8 cellular contexts compared by ENCODE assay signal in genomic region chr17:34998205-34998604, GRCh38. TPM values are rescaled to one million over a fixed set of nuclear protein-coding genes. Genes with fewer than 3 reads are reported as not detected.
A peak's percentile ranks its signal among the peaks of the same experiment; 100 is the strongest.
DNase-seq lines count a peak whose midpoint lies in the region; FAIRE-seq and TF ChIP-seq lines count a peak whose summit lies in the region.

No MANE protein-coding gene starts in this region.

- H3K4me1 ChIP-seq in mammary epithelial cell (ENCODE audit: insufficient read depth, low read length) (no peaks in the 10 kb centered on the region), keratinocyte (ENCODE audit: control insufficient read depth, extremely low read depth, insufficient read depth, low read length) (no peaks in the 10 kb centered on the region)

- CTCF ChIA-PET in mammary epithelial cell (lab: Charles Lee; ENCODE audit: low non-redundant PET) = no interaction called here

- no peaks in the 10 kb centered on the region for H3K9me1 ChIP-seq in keratinocyte (ENCODE audit: control insufficient read depth, extremely low read depth, insufficient read depth, low read length)

- H3K4me3 ChIP-seq in mammary epithelial cell (replicated peaks in 1 of 3; ENCODE audit: insufficient read depth in 1 of 3, low read depth in 2 of 3, low read length in 3 of 3) (no peak overlapping the region), keratinocyte (ENCODE audit: control insufficient read depth in 2 of 3, extremely low read depth in 1 of 3, insufficient read depth in 2 of 3, low read depth in 1 of 3, low read length in 3 of 3) (no peak overlapping the region)

- H3K9me3 ChIP-seq in mammary epithelial cell (replicated peaks; ENCODE audit: insufficient read depth, low read length) (no peaks in the 10 kb centered on the region), keratinocyte (ENCODE audit: control insufficient read depth, low read depth, low read length) (no peaks in the 10 kb centered on the region)

- H3K9ac ChIP-seq in mammary epithelial cell (ENCODE audit: insufficient read depth, low read length) = no peak overlapping the region
- H3K9ac ChIP-seq in keratinocyte (ENCODE audit: control insufficient read depth, extremely low read depth, insufficient read depth, low read length) = no peak overlapping the region

- no TSS peak for BruUV-seq in mammary epithelial cell (replicated peaks; lab: Mats Ljungman, UMichigan)

- FAIRE-seq in keratinocyte (lab: Jason Lieb, UNC) = peak; percentile 9

- WGBS in mammary epithelial cell (ENCODE audit: low coverage, missing lambda C conversion rate) = 59% methylated on average over 4 of the region's 5 CpGs

- H2AFZ ChIP-seq in mammary epithelial cell (ENCODE audit: low read depth, low read length) (no peak overlapping the region), keratinocyte (ENCODE audit: control insufficient read depth, low read length) (no peak overlapping the region)

- H3K27me3 ChIP-seq in mammary epithelial cell (ENCODE audit: insufficient read depth, low read length) (no peaks in the 10 kb centered on the region), keratinocyte (ENCODE audit: control insufficient read depth, extremely low read depth, insufficient read depth, low read length) (no peaks in the 10 kb centered on the region)

- peak; percentile 95 to 98 for TF ChIP-seq CTCF in mammary epithelial cell (conservative IDR thresholded peaks at IDR 0.05 in 1 of 2, IDR thresholded peaks at IDR 0.05 in 1 of 2; ENCODE audit: extremely low read depth in 1 of 2, insufficient read depth in 1 of 2, low read depth in 1 of 2, low read length in 2 of 2)
- TF ChIP-seq CTCF in keratinocyte (optimal IDR thresholded peaks at IDR 0.05 in 1 of 3, IDR thresholded peaks at IDR 0.05 in 1 of 3, conservative IDR thresholded peaks at IDR 0.05 in 1 of 3; ENCODE audit: extremely low read depth in 1 of 3, insufficient read depth in 2 of 3, low read length in 3 of 3) = peak; percentile 83 to 98 (median 94)

- intact Hi-C loops in mammary epithelial cell (cut with micrococcal nuclease) = loop anchor here (1.0 kb wide), 3 partner anchors 91 to 578 kb away; no protein-coding TSS in a partner anchor

- dilution Hi-C loops in mammary epithelial cell (cut with HindIII; ENCODE audit: low sequenced_read_pairs) = no loop called here
- dilution Hi-C loops in keratinocyte (cut with MboI; ENCODE audit: extremely low pct_ligation_motif_present, low sequenced_read_pairs) = no loop called here

- H4K20me1 ChIP-seq in mammary epithelial cell (ENCODE audit: insufficient read depth, low read length) = no peaks in the 10 kb centered on the region
- no peaks in the 10 kb centered on the region for H4K20me1 ChIP-seq in keratinocyte (ENCODE audit: control insufficient read depth, extremely low read depth, insufficient read depth, low read length)

- H3K79me2 ChIP-seq in mammary epithelial cell (ENCODE audit: insufficient read depth, low read length) = no peaks in the 10 kb centered on the region
- no peaks in the 10 kb centered on the region for H3K79me2 ChIP-seq in keratinocyte (ENCODE audit: control insufficient read depth, insufficient read depth, low read length)

- H3K4me2 ChIP-seq in mammary epithelial cell (ENCODE audit: insufficient read depth, low read depth, low read length) = no peak overlapping the region
- H3K4me2 ChIP-seq in keratinocyte (ENCODE audit: control insufficient read depth, extremely low read depth, insufficient read depth, low read depth, low read length) = no peak overlapping the region

- DNase-seq in SHP77 (lab: John Stamatoyannopoulos, UW) (peak; percentile 24 to 44), SHP77 treated with DMSO at 0.1 percent for 48 hours (lab: John Stamatoyannopoulos, UW) (no peak), MV-4-11 (lab: John Stamatoyannopoulos, UW) (peak; percentile 65), mammary epithelial cell (peak; percentile 57), keratinocyte (ENCODE audit: low read depth, low spot score) (no peak), NCI-H1105 treated with DMSO at 0.1 percent for 48 hours (lab: John Stamatoyannopoulos, UW) (no peak)
- peak; percentile 41 to 61 (median 52) for DNase-seq in activated CD4-positive, CD25-positive, alpha-beta regulatory T cell (lab: John Stamatoyannopoulos, UW)
- DNase-seq in stimulated activated CD4-positive, alpha-beta T cell treated with anti-CD3 and anti-CD28 coated beads, Interleukin-1b, Interleukin-23, amount 100 ng/mL, for 1 hour (ENCODE audit: low read depth in 2 of 2) = peak; percentile 58 to 67

- H3K36me3 ChIP-seq in mammary epithelial cell (ENCODE audit: insufficient read depth, low read length) (peaks cover 11% of the 10 kb centered on the region), keratinocyte (ENCODE audit: control insufficient read depth in 2 of 2, extremely low read depth in 1 of 2, insufficient read depth in 2 of 2, low read length in 2 of 2) (peaks cover 36 to 37% of the 10 kb centered on the region in 2 experiments)

- in situ Hi-C loops in mammary epithelial cell (cut with MboI; ENCODE audit: low sequenced_read_pairs in 2 of 2) = loop anchor here (5.0 kb wide), 1 partner anchor 119 kb away; the partner anchor contains the start of gene RAD51D (in 2 of the 2)

- H3K27ac ChIP-seq in mammary epithelial cell (ENCODE audit: insufficient read depth, low read depth, low read length) (no peak overlapping the region), keratinocyte (ENCODE audit: control insufficient read depth, insufficient read depth, low read length) (no peak overlapping the region)

RNA-seq across cellular contexts. Expression of gene LIG3, which starts 17.9 kb away (rescaled TPM):
- 10 to 100 TPM; 26.8 to 42.3 TPM for total RNA-seq in mammary epithelial cell
- polyA plus RNA-seq in mammary epithelial cell (19.2 TPM), keratinocyte (18.0 to 29.3 TPM (median 24.5 TPM) in 3 replicates)
- polyA minus RNA-seq in mammary epithelial cell (83.0 TPM), keratinocyte (25.6 to 50.6 TPM (median 48.2 TPM) in 3 replicates)
- 20.5 TPM for polyA plus RNA-seq in keratinocyte (2011; ENCODE audit: low read depth)
- 17.3 and 24.7 TPM in 2 replicates for polyA plus RNA-seq in keratinocyte (2011; cell fraction: cytosol; rRNA removed)
- polyA plus RNA-seq in keratinocyte (2011; cell fraction: nucleus; rRNA removed) = 36.9 and 44.6 TPM in 2 replicates
- polyA plus RNA-seq in keratinocyte (2012; ENCODE audit: low replicate concordance) = 11.8 and 14.0 TPM in 2 replicates
- polyA minus RNA-seq in keratinocyte (2011; cell fraction: cytosol; rRNA and poly(A)+ RNA removed) = 18.0 TPM
- polyA minus RNA-seq in keratinocyte (2011; cell fraction: nucleus; rRNA and poly(A)+ RNA removed) = 40.8 and 47.0 TPM in 2 replicates

RNA-seq across cellular contexts. Expression of gene ZNF830, which starts 36.9 kb away (rescaled TPM):
- 10 to 100 TPM in 1 of 2 donors, 1 to 10 TPM in 1; 6.5 to 12.6 TPM for total RNA-seq in mammary epithelial cell
- polyA plus RNA-seq in mammary epithelial cell (6.8 TPM), keratinocyte (5.5 to 10.3 TPM (median 7.5 TPM) in 3 replicates)
- polyA minus RNA-seq in mammary epithelial cell (not detected), keratinocyte (1.1 to 2.8 TPM (median 2.3 TPM) in 3 replicates)
- 10.9 TPM for polyA plus RNA-seq in keratinocyte (2011; ENCODE audit: low read depth)
- polyA plus RNA-seq in keratinocyte (2011; cell fraction: cytosol; rRNA removed) = 4.4 and 4.9 TPM in 2 replicates
- 10.3 and 17.7 TPM in 2 replicates for polyA plus RNA-seq in keratinocyte (2011; cell fraction: nucleus; rRNA removed)
- 6.5 and 10.3 TPM in 2 replicates for polyA plus RNA-seq in keratinocyte (2012; ENCODE audit: low replicate concordance)
- 3.5 TPM for polyA minus RNA-seq in keratinocyte (2011; cell fraction: cytosol; rRNA and poly(A)+ RNA removed)
- polyA minus RNA-seq in keratinocyte (2011; cell fraction: nucleus; rRNA and poly(A)+ RNA removed) = 2.5 and 4.3 TPM in 2 replicates

RNA-seq across cellular contexts. Expression of gene CCT6B, which starts 36.9 kb away (rescaled TPM):
- total RNA-seq in mammary epithelial cell = 1 to 10 TPM; 3.0 to 3.6 TPM
- 1.2 TPM for polyA plus RNA-seq in mammary epithelial cell
- not detected for polyA minus RNA-seq in mammary epithelial cell
- 0.65 to 1.4 TPM (median 1.1 TPM) in 3 replicates for polyA plus RNA-seq in keratinocyte
- 1.5 TPM for polyA plus RNA-seq in keratinocyte (2011; ENCODE audit: low read depth)
- polyA plus RNA-seq in keratinocyte (2011; cell fraction: cytosol; rRNA removed) = 0.90 and 0.96 TPM in 2 replicates
- 1.3 and 1.4 TPM in 2 replicates for polyA plus RNA-seq in keratinocyte (2011; cell fraction: nucleus; rRNA removed)
- polyA plus RNA-seq in keratinocyte (2012; ENCODE audit: low replicate concordance) = 0.71 and 0.89 TPM in 2 replicates
- polyA minus RNA-seq in keratinocyte = 0.46 to 1.4 TPM in 2 of 3 replicates, not detected in the other
- not detected for polyA minus RNA-seq in keratinocyte (2011; cell fraction: cytosol; rRNA and poly(A)+ RNA removed)
- 0.47 and 0.95 TPM in 2 replicates for polyA minus RNA-seq in keratinocyte (2011; cell fraction: nucleus; rRNA and poly(A)+ RNA removed)

Comparison
In these comparisons a context has a peak if more than half of its experiments do, and no peak if none do; other contexts are left out.
1. DNase-seq: peak in SHP77 (2 of 2), MV-4-11 (single experiment), activated CD4-positive, CD25-positive, alpha-beta regulatory T cell (4 of 4), mammary epithelial cell (single experiment) and stimulated activated CD4-positive, alpha-beta T cell treated with anti-CD3 and anti-CD28 coated beads, Interleukin-1b, Interleukin-23, amount 100 ng/mL, for 1 hour (2 of 2); none in SHP77 treated with DMSO at 0.1 percent for 48 hours (single experiment), keratinocyte (single experiment) and NCI-H1105 treated with DMSO at 0.1 percent for 48 hours (single experiment).